In genomic region chr5:137758121-137758520, GRCh38 we compare ENCODE assay signal across 24 cellular contexts.
"Had no signal": no experiment of that assay in that cellular context is flagged by ENCODE, and none has a peak within 500 bp of the region (broad histone marks: within the 10 kb centered on the region; RNA-seq: fewer than 3 reads in every experiment).

No MANE protein-coding gene starts in this region.

- H3K9me3 Mint-ChIP-seq: dendritic cell treated with granulocyte-macrophage colony-stimulating factor and Interleukin-4, amounts not matched to agents 40 ng/mL and 50 ng/mL, for 4 days; naive thymus-derived CD8-positive, alpha-beta T cell; stimulated activated effector memory CD8-positive, alpha-beta T cell treated with anti-CD3 and anti-CD28 coated beads, Interleukin-12 subunit alpha, Interleukin-12 subunit beta, amount 100 ng/mL, for 72 hours had no signal

- DNase-seq: effector CD8-positive, alpha-beta T cell; endodermal cell; foreskin fibroblast; gastrocnemius medialis; left ventricle myocardium superior; lower lobe of right lung; naive thymus-derived CD8-positive, alpha-beta T cell; nephron progenitor cell; occipital lobe; pancreas; stimulated activated CD4-positive, alpha-beta T cell treated with anti-CD3 and anti-CD28 coated beads, Interleukin-2, amount 100 ng/mL, for 24 hours; stimulated activated CD4-positive, alpha-beta T cell treated with anti-CD3 and anti-CD28 coated beads, Interleukin-4, amount 100 ng/mL, for 24 hours; stimulated activated naive CD4-positive, alpha-beta T cell treated with Interleukin-2 at 50 U/mL for 16 hours; stomach; thyroid gland had no signal

- H3K4me1 ChIP-seq: pancreas, vagina had no signal

- H3K27ac Mint-ChIP-seq: dendritic cell treated with granulocyte-macrophage colony-stimulating factor and Interleukin-4, amounts not matched to agents 40 ng/mL and 50 ng/mL, for 4 days; endodermal cell; naive thymus-derived CD8-positive, alpha-beta T cell; nephron progenitor cell; stimulated activated effector memory CD8-positive, alpha-beta T cell treated with anti-CD3 and anti-CD28 coated beads, Interleukin-12 subunit alpha, Interleukin-12 subunit beta, amount 100 ng/mL, for 72 hours had no signal

- H3K4me2 ChIP-seq: smooth muscle cell had no signal

- FAIRE-seq: keratinocyte, pancreas had no signal

- H3K27ac ChIP-seq: epithelial cell of prostate, gastrocnemius medialis, lower lobe of right lung, pancreas, right atrium auricular region, stomach, thyroid gland, vagina had no signal

- H3K36me3 ChIP-seq: gastrocnemius medialis, lower lobe of right lung, pancreas, right atrium auricular region, stomach, thyroid gland, vagina had no signal

- H3K4me3 ChIP-seq: gastrocnemius medialis, lower lobe of right lung, pancreas, right atrium auricular region, smooth muscle cell, stomach, thyroid gland, vagina had no signal

- H3K4me1 Mint-ChIP-seq: endodermal cell had no signal

- H3K9me3 ChIP-seq: gastrocnemius medialis, lower lobe of right lung, pancreas, right atrium auricular region, stomach, thyroid gland, vagina had no signal

- H3K27me3 ChIP-seq: gastrocnemius medialis, pancreas, right atrium auricular region, stomach, thyroid gland, vagina had no signal

- H3K27me3 Mint-ChIP-seq: dendritic cell treated with granulocyte-macrophage colony-stimulating factor and Interleukin-4, amounts not matched to agents 40 ng/mL and 50 ng/mL, for 4 days; naive thymus-derived CD8-positive, alpha-beta T cell had no signal

- ATAC-seq: esophagus mucosa; gastrocnemius medialis; left ventricle myocardium superior; lower lobe of right lung; naive thymus-derived CD8-positive, alpha-beta T cell; pancreas; sciatic nerve had no signal

- H3K4me3 Mint-ChIP-seq: dendritic cell treated with granulocyte-macrophage colony-stimulating factor and Interleukin-4, amounts not matched to agents 40 ng/mL and 50 ng/mL, for 4 days; endodermal cell; nephron progenitor cell; stimulated activated effector memory CD8-positive, alpha-beta T cell treated with anti-CD3 and anti-CD28 coated beads, Interleukin-12 subunit alpha, Interleukin-12 subunit beta, amount 100 ng/mL, for 72 hours had no signal
